Comparison of ENCODE assay signal across 10 cellular contexts in the genomic region with DNA sequence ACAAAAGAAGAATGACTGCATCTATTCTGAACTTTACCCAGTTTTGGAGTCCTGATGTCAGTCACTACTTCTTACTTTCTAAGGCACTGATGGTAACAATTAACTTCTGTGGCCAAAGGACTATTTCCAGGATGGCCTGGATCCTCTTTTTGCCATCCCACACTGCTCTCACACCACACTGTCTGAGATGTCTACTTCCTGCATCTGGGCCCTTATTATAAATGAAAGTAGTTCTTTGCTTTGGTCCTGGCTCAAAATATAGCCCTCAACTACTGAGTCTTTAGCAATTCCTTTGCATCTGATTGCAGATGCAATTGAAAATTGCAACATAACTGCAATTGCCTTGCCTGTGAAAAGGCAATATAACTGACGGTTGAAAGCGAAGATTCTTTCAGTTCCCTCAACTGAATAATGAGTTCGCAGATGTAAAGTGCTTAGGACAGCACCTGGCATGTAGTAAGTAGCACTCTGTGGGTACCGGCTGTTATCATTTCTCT. TPM values are rescaled to one million over a fixed set of nuclear protein-coding genes. Genes with fewer than 3 reads are reported as not detected.
DNase-seq lines count a peak whose midpoint lies in the region; ATAC-seq and TF ChIP-seq lines count a peak whose summit lies in the region.
"Had no signal": no experiment of that assay in that cellular context is flagged by ENCODE, and none has a peak within 500 bp of the region (broad histone marks: within the 10 kb centered on the region; RNA-seq: fewer than 3 reads in every experiment).

No MANE protein-coding gene starts in this region.

- no peaks in the 10 kb centered on the region; the same call in 1 of the 2 replicates for H3K4me1 ChIP-seq in H9 (ENCODE audit: insufficient read depth, low read length)

- ATAC-seq in GM19025 (IDR thresholded peaks at IDR 0.05; ENCODE audit: low read depth, unreplicated experiment) (peak; percentile 90), HG02759 (IDR thresholded peaks at IDR 0.05; ENCODE audit: unreplicated experiment) (peak; percentile 89)
- ATAC-seq: activated T-cell treated with anti-CD3 and anti-CD28 coated beads, Interleukin-2, amount 50 U/mL, for 4 hours had no signal

- no peak overlapping the region for H3K56ac ChIP-seq in H9 (ENCODE audit: insufficient read length, low read depth, low read length)

- no peaks in the 10 kb centered on the region for H3K79me2 ChIP-seq in H9 (ENCODE audit: insufficient read depth, low read length)

- H3K27ac Mint-ChIP-seq in H9: no peak overlapping the region

- no peak overlapping the region for H3K14ac ChIP-seq in H9 (ENCODE audit: insufficient read depth, low read length)

- H3K23ac ChIP-seq in H9 (ENCODE audit: insufficient read length, low read depth, low read length): no peak overlapping the region

- H3K36me3 Mint-ChIP-seq in H9 (ENCODE audit: insufficient read depth in 1 of 3, low read depth in 3 of 3): no peaks in the 10 kb centered on the region; a peak in 1 of 7 replicates

- H4K8ac ChIP-seq in H9 (replicated peaks; ENCODE audit: insufficient read length, low read depth, low read length): no peak overlapping the region

- no peaks in the 10 kb centered on the region for H3K79me1 ChIP-seq in H9 (ENCODE audit: insufficient read depth, low read depth, low read length, poor library complexity, severe bottlenecking)

- no peak overlapping the region for H3K27ac ChIP-seq in H9 (ENCODE audit: insufficient read length, low read depth, low read length)
- H3K27ac ChIP-seq: epithelial cell of prostate had no signal

- H2BK15ac ChIP-seq in H9 (ENCODE audit: low read depth, low read length): no peak overlapping the region

- H3K9me3 ChIP-seq in H9 (ENCODE audit: control insufficient read depth, low read depth, low read length): no peaks in the 10 kb centered on the region

- H3K27me3 ChIP-seq in H9 (ENCODE audit: insufficient read depth, low read length): no peaks in the 10 kb centered on the region

- no peak overlapping the region for H2AK5ac ChIP-seq in H9 (ENCODE audit: insufficient read length, low read length)

- H3K18ac ChIP-seq in H9 (ENCODE audit: insufficient read length, low read depth, low read length): no peak overlapping the region

- no peak overlapping the region for H3K9ac ChIP-seq in H9 (ENCODE audit: extremely low read depth, insufficient read length, low read length)

- H2BK120ac ChIP-seq in H9 (ENCODE audit: low read depth, low read length, poor library complexity, severe bottlenecking): no peak overlapping the region

- no peaks in the 10 kb centered on the region for H4K20me1 ChIP-seq in H9 (ENCODE audit: control insufficient read depth, insufficient read depth, insufficient read length)

- H4K5ac ChIP-seq in H9 (ENCODE audit: insufficient read length, low read depth, low read length): no peak overlapping the region

- peaks cover 14 to 18% of the 10 kb centered on the region in 2 experiments for H3K4me1 Mint-ChIP-seq in H9

- H2AFZ ChIP-seq in H9 (ENCODE audit: low read length): no peak overlapping the region

- peaks cover 6% of the 10 kb centered on the region for H3K27me3 Mint-ChIP-seq in H9 (ENCODE audit: low read depth)

- H3K4me2 ChIP-seq in H9 (ENCODE audit: insufficient read depth, insufficient read length, low read length): no peak overlapping the region

- whole genome bisulfite sequencing in H9 (ENCODE audit: extremely low coverage, insufficient read length, low lambda C conversion rate): no CpG with 5 or more reads among the region's 4 CpGs

- no peak overlapping the region for H3T11ph ChIP-seq in H9 (ENCODE audit: low read length)

- DNase-seq in Kasumi-1 (lab: John Stamatoyannopoulos, UW): peak; percentile 47 to 64
- peak; percentile 64 for DNase-seq in pons (ENCODE audit: low spot score)
- DNase-seq in RKO (ENCODE audit: low spot score): no peak
- DNase-seq in foreskin melanocyte: no peak
- no peak for DNase-seq in H9
- DNase-seq: activated T-cell treated with anti-CD3 and anti-CD28 coated beads, Interleukin-2, amount 50 U/mL, for 4 hours; NCI-H748 treated with DMSO at 0.1 percent for 48 hours had no signal

- no peak overlapping the region for H4K91ac ChIP-seq in H9 (ENCODE audit: insufficient read length, low read depth, low read length)

- TF ChIP-seq CTCF in H9 (conservative IDR thresholded peaks at IDR 0.05): no peak

- H2BK12ac ChIP-seq in H9 (ENCODE audit: insufficient read length, low read depth, low read length): no peak overlapping the region

- H3K23me2 ChIP-seq in H9 (ENCODE audit: insufficient read length, low read depth, low read length, poor library complexity, severe bottlenecking): no peaks in the 10 kb centered on the region

- H3K4ac ChIP-seq in H9 (ENCODE audit: low read depth, low read length): no peak overlapping the region

- H2BK20ac ChIP-seq in H9 (ENCODE audit: low read depth, low read length, poor library complexity, severe bottlenecking): no peak overlapping the region

- no peak overlapping the region for H3K4me3 Mint-ChIP-seq in H9
- H3K4me3 Mint-ChIP-seq: activated T-cell treated with anti-CD3 and anti-CD28 coated beads, Interleukin-2, amount 50 U/mL, for 4 hours had no signal

- H3K9me3 Mint-ChIP-seq in H9: no peaks in the 10 kb centered on the region
- H3K9me3 Mint-ChIP-seq: activated T-cell treated with anti-CD3 and anti-CD28 coated beads, Interleukin-2, amount 50 U/mL, for 4 hours had no signal

- H2BK5ac ChIP-seq in H9 (ENCODE audit: insufficient read length, low read length): no peak overlapping the region

RNA-seq across cellular contexts. Expression of a gene that starts 44.2 kb away (rescaled TPM):
- total RNA-seq in H9 (2021): 19.8 and 19.9 TPM in 2 replicates

Comparison
In these comparisons a context has a peak if more than half of its experiments do, and no peak if none do; other contexts are left out.
1. DNase-seq: peak in Kasumi-1 (2 of 2) and pons (single experiment); none in RKO (single experiment), foreskin melanocyte (single experiment) and H9 (single experiment).